Comparison of ENCODE assay signal across 12 cellular contexts in the genomic region with DNA sequence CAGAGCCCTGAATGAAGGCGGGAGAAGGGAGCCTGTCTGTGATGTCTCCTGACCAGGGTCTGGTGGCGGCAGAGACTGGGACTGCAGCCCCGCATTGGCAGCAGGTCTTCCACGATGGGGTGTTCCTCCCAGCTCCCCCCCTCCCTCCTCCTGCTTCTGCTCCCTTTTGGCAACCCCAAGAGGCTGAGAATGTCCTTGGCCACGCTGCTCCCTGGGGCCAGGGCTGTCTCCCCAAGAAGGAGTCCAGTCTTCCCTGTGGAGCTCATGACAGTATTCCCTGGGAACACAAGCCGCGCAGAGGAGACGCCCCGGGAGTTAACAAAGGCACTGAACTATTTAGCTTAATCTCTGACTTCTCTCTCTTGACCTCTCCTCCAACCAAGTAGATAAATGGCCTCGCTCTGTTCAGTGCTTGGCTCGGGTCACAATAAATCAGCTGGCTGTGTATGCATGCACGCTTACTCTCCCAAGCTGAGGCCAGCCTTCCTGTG.
DNase-seq lines count a peak whose midpoint lies in the region; ATAC-seq and TF ChIP-seq lines count a peak whose summit lies in the region.
"Had no signal": no experiment of that assay in that cellular context is flagged by ENCODE, and none has a peak within 500 bp of the region (broad histone marks: within the 10 kb centered on the region; RNA-seq: fewer than 3 reads in every experiment).

No MANE protein-coding gene starts in this region.

- H3K9ac ChIP-seq in muscle layer of colon (ENCODE audit: low read length): no peak overlapping the region

- no peaks in the 10 kb centered on the region for H3K36me3 Mint-ChIP-seq in stimulated activated naive B cell treated with anti-CD40 and anti-IgM and Interleukin-4, amounts not matched to agents 10 μg/mL and 1 μg/mL and 100 μg/mL, for 72 hours

- WGBS in body of pancreas, 2 donors: 36 to 51% methylated on average over 10 to 12 of the region's 12 CpGs

- H3K36me3 ChIP-seq in body of pancreas (replicated peaks in 1 of 2; ENCODE audit: insufficient read depth in 1 of 2, low read depth in 2 of 2): no peaks in the 10 kb centered on the region
- no peaks in the 10 kb centered on the region for H3K36me3 ChIP-seq in left ventricle myocardium inferior
- no peaks in the 10 kb centered on the region for H3K36me3 ChIP-seq in muscle layer of colon (ENCODE audit: insufficient read depth, low read length)
- H3K36me3 ChIP-seq in thoracic aorta: no peaks in the 10 kb centered on the region
- H3K36me3 ChIP-seq: BE2C had no signal

- no peaks in the 10 kb centered on the region for H3K9me3 ChIP-seq in body of pancreas
- no peaks in the 10 kb centered on the region for H3K9me3 ChIP-seq in left ventricle myocardium inferior (replicated peaks)
- H3K9me3 ChIP-seq in muscle layer of colon (ENCODE audit: low read length): no peaks in the 10 kb centered on the region
- no peaks in the 10 kb centered on the region for H3K9me3 ChIP-seq in thoracic aorta
- H3K9me3 ChIP-seq: BE2C had no signal

- H3K4me3 ChIP-seq in body of pancreas: no peak overlapping the region
- H3K4me3 ChIP-seq in left ventricle myocardium inferior: peak overlapping the region; percentile 25
- peak overlapping the region in 1 of 2 donors; percentile 32 for H3K4me3 ChIP-seq in muscle layer of colon (ENCODE audit: low read depth in 1 of 2, low read length in 2 of 2)
- no peak overlapping the region for H3K4me3 ChIP-seq in thoracic aorta

- no peak for TF ChIP-seq POLR2A in body of pancreas (IDR thresholded peaks at IDR 0.05)

- DNase-seq in body of pancreas (peak in 3 of 4 donors; percentile 24 to 38 (median 24)), left ventricle myocardium inferior (peak; percentile 59), thoracic aorta (ENCODE audit: low spot score) (no peak), NCI-H2196 treated with DMSO at 0.1 percent for 48 hours (lab: John Stamatoyannopoulos, UW; ENCODE audit: unreplicated experiment) (no peak), kidney glomerular epithelial cell (lab: John Stamatoyannopoulos, UW) (no peak), activated gamma-delta T cell treated with Interleukin-2 at 50 U/mL for 16 hours (no peak)
- no peak for DNase-seq in stimulated activated naive B cell treated with anti-CD40 and anti-IgM and Interleukin-4, amounts not matched to agents 10 μg/mL and 1 μg/mL and 100 μg/mL, for 72 hours
- DNase-seq: activated CD4-positive, alpha-beta T cell treated with anti-CD3 and anti-CD28 coated beads, Interleukin-2, amount 50 U/mL, for 48 hours; BE2C; SIG-M5; T1000 had no signal

- H3K27me3 ChIP-seq in body of pancreas (no peaks in the 10 kb centered on the region), left ventricle myocardium inferior (ENCODE audit: low read depth) (no peaks in the 10 kb centered on the region), muscle layer of colon (ENCODE audit: control insufficient read depth in 1 of 2, insufficient read depth in 2 of 2, low read length in 2 of 2) (no peaks in the 10 kb centered on the region), thoracic aorta (replicated peaks; ENCODE audit: insufficient read depth) (no peaks in the 10 kb centered on the region)
- H3K27me3 ChIP-seq: BE2C had no signal

- H3K9me3 Mint-ChIP-seq in stimulated activated naive B cell treated with anti-CD40 and anti-IgM and Interleukin-4, amounts not matched to agents 10 μg/mL and 1 μg/mL and 100 μg/mL, for 72 hours: no peaks in the 10 kb centered on the region

- no peak for TF ChIP-seq CTCF in body of pancreas (IDR thresholded peaks at IDR 0.05)
- TF ChIP-seq CTCF in left ventricle myocardium inferior (IDR thresholded peaks at IDR 0.05; ENCODE audit: borderline replicate concordance): peak; percentile 37
- TF ChIP-seq CTCF in thoracic aorta (IDR thresholded peaks at IDR 0.05): peak; percentile 17

- no peak overlapping the region for H3K27ac ChIP-seq in body of pancreas
- H3K27ac ChIP-seq in left ventricle myocardium inferior (replicated peaks): peak overlapping the region; percentile 87
- H3K27ac ChIP-seq in muscle layer of colon (ENCODE audit: low read depth, low read length): peak overlapping the region; percentile 84
- H3K27ac ChIP-seq in thoracic aorta: no peak overlapping the region

- H3K4me1 Mint-ChIP-seq in stimulated activated naive B cell treated with anti-CD40 and anti-IgM and Interleukin-4, amounts not matched to agents 10 μg/mL and 1 μg/mL and 100 μg/mL, for 72 hours: no peaks in the 10 kb centered on the region

- H3K27me3 Mint-ChIP-seq in stimulated activated naive B cell treated with anti-CD40 and anti-IgM and Interleukin-4, amounts not matched to agents 10 μg/mL and 1 μg/mL and 100 μg/mL, for 72 hours: peaks cover 6 to 7% of the 10 kb centered on the region in 2 donors

- ATAC-seq in body of pancreas (peak; percentile 51), thoracic aorta (ENCODE audit: insufficient number of reproducible peaks, low FRiP score, low read depth) (no peak)
- ATAC-seq in stimulated activated naive B cell treated with anti-CD40 and anti-IgM and Interleukin-4, amounts not matched to agents 10 μg/mL and 1 μg/mL and 100 μg/mL, for 72 hours (replicated peaks): no peak

- no peak overlapping the region for H3K4me3 Mint-ChIP-seq in stimulated activated naive B cell treated with anti-CD40 and anti-IgM and Interleukin-4, amounts not matched to agents 10 μg/mL and 1 μg/mL and 100 μg/mL, for 72 hours

- intact Hi-C loops in body of pancreas (cut with DNase I) (no loop called here), left ventricle myocardium inferior (cut with micrococcal nuclease) (no loop called here)

- H3K27ac Mint-ChIP-seq in stimulated activated naive B cell treated with anti-CD40 and anti-IgM and Interleukin-4, amounts not matched to agents 10 μg/mL and 1 μg/mL and 100 μg/mL, for 72 hours: no peak overlapping the region

- H3K4me1 ChIP-seq in body of pancreas: no peaks in the 10 kb centered on the region
- H3K4me1 ChIP-seq in left ventricle myocardium inferior: peaks cover 54% of the 10 kb centered on the region
- peaks cover 67% of the 10 kb centered on the region for H3K4me1 ChIP-seq in muscle layer of colon (ENCODE audit: insufficient read depth, low read length)
- H3K4me1 ChIP-seq in thoracic aorta (ENCODE audit: control insufficient read depth in 1 of 2, low read depth in 2 of 2): peaks cover 0 to 13% of the 10 kb centered on the region in 2 donors
- H3K4me1 ChIP-seq: BE2C had no signal

Comparison
In these comparisons a context has a peak if more than half of its experiments do, and no peak if none do; other contexts are left out.
1. DNase-seq: peak in body of pancreas (3 of 4) and left ventricle myocardium inferior (single experiment); none in thoracic aorta (single experiment), NCI-H2196 treated with DMSO at 0.1 percent for 48 hours (single experiment), kidney glomerular epithelial cell (single experiment), activated gamma-delta T cell treated with Interleukin-2 at 50 U/mL for 16 hours (single experiment) and stimulated activated naive B cell treated with anti-CD40 and anti-IgM and Interleukin-4, amounts not matched to agents 10 μg/mL and 1 μg/mL and 100 μg/mL, for 72 hours (single experiment).
2. H3K27ac ChIP-seq: peak in left ventricle myocardium inferior (single experiment) and muscle layer of colon (single experiment); none in body of pancreas (0 of 4) and thoracic aorta (0 of 2).
3. CTCF ChIP-seq: peak in left ventricle myocardium inferior (single experiment) and thoracic aorta (single experiment); none in body of pancreas (0 of 7).